ENCODE assay signal across 14 cellular contexts in the genomic region with DNA sequence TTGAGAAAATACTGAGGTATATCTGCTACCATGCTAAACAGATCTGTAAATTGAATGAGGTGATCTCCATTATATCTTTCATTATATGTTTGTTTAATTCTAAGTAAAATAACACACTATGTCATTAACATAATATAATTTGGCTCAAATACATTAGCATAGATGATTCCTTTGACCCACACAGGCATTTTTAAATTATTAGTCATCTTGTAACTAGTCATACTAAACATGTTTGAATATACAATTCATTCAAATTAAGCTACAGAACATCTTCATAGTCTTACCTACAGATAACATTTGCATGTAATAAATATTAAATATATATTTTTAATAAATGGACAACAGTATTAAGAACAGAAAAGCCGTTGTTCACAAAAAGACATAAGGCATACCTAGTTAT. TPM values are rescaled to one million over a fixed set of nuclear protein-coding genes. Genes with fewer than 3 reads are reported as not detected.
DNase-seq lines count a peak whose midpoint lies in the region; ATAC-seq, FAIRE-seq and TF ChIP-seq lines count a peak whose summit lies in the region.
"Had no signal": no experiment of that assay in that cellular context is flagged by ENCODE, and none has a peak within 500 bp of the region (broad histone marks: within the 10 kb centered on the region; RNA-seq: fewer than 3 reads in every experiment).

No MANE protein-coding gene starts in this region.

- H3K27ac Mint-ChIP-seq in Calu3 (ENCODE audit: unreplicated experiment) = peak overlapping the region; percentile 14
- no peak overlapping the region for H3K27ac Mint-ChIP-seq in natural killer cell treated with Interleukin-12 subunit alpha and Interleukin-12 subunit beta and Interleukin-15 and Interleukin-18, amount 100 ng/mL, for 72 hours

- no peaks in the 10 kb centered on the region for H3K36me3 ChIP-seq in bronchial epithelial cell (ENCODE audit: control insufficient read depth, insufficient read depth, low read length)
- H3K36me3 ChIP-seq: HAP-1 had no signal

- peaks cover 2% of the 10 kb centered on the region for H3K9me3 Mint-ChIP-seq in Calu3 (ENCODE audit: low read depth, unreplicated experiment)
- no peaks in the 10 kb centered on the region for H3K9me3 Mint-ChIP-seq in natural killer cell treated with Interleukin-12 subunit alpha and Interleukin-12 subunit beta and Interleukin-15 and Interleukin-18, amount 100 ng/mL, for 72 hours

- TF ChIP-seq CTCF in Calu3 (IDR thresholded peaks at IDR 0.05; ENCODE audit: unreplicated experiment) (no peak), bronchial epithelial cell (IDR thresholded peaks at IDR 0.05; ENCODE audit: insufficient read depth, low read length, severe bottlenecking) (no peak)

- no peaks in the 10 kb centered on the region for H3K27me3 Mint-ChIP-seq in Calu3 (ENCODE audit: unreplicated experiment)
- H3K27me3 Mint-ChIP-seq in natural killer cell treated with Interleukin-12 subunit alpha and Interleukin-12 subunit beta and Interleukin-15 and Interleukin-18, amount 100 ng/mL, for 72 hours = no peaks in the 10 kb centered on the region

- intact Hi-C loops in Calu3 (cut with micrococcal nuclease; ENCODE audit: unreplicated experiment) = no loop called here

- H3K4me3 Mint-ChIP-seq in Calu3 (ENCODE audit: low read depth, unreplicated experiment) = no peak overlapping the region
- H3K4me3 Mint-ChIP-seq in natural killer cell treated with Interleukin-12 subunit alpha and Interleukin-12 subunit beta and Interleukin-15 and Interleukin-18, amount 100 ng/mL, for 72 hours = no peak overlapping the region

- no peak for ATAC-seq in GM21786 (IDR thresholded peaks at IDR 0.05; ENCODE audit: unreplicated experiment)
- no peak for ATAC-seq in natural killer cell treated with Interleukin-12 subunit alpha and Interleukin-12 subunit beta and Interleukin-15 and Interleukin-18, amount 100 ng/mL, for 72 hours

- H3K27me3 ChIP-seq in bronchial epithelial cell (ENCODE audit: control insufficient read depth, insufficient read depth, low read length) = no peaks in the 10 kb centered on the region

- CTCF ChIA-PET in Calu3 (lab: Charles Lee) = no interaction called here

- no peaks in the 10 kb centered on the region for H3K36me3 Mint-ChIP-seq in Calu3 (ENCODE audit: insufficient read depth, unreplicated experiment)
- no peaks in the 10 kb centered on the region for H3K36me3 Mint-ChIP-seq in natural killer cell treated with Interleukin-12 subunit alpha and Interleukin-12 subunit beta and Interleukin-15 and Interleukin-18, amount 100 ng/mL, for 72 hours

- no peak overlapping the region for H3K4me3 ChIP-seq in bronchial epithelial cell (ENCODE audit: low read depth, low read length)
- H3K4me3 ChIP-seq: HAP-1 had no signal

- no TSS peak for BruUV-seq in Calu3 (replicated peaks; lab: Mats Ljungman, UMichigan)

- DNase-seq in Calu3 = no peak
- DNase-seq in M059J (ENCODE audit: low read depth) = peak; percentile 34
- DNase-seq in bronchial epithelial cell (ENCODE audit: low read depth) = peak; percentile 61
- no peak for DNase-seq in activated CD8-positive, alpha-beta memory T cell treated with anti-CD3 and anti-CD28 coated beads, Interleukin-2, amount 50 U/mL, for 48 hours
- no peak for DNase-seq in natural killer cell treated with Interleukin-12 subunit alpha and Interleukin-12 subunit beta and Interleukin-15 and Interleukin-18, amount 100 ng/mL, for 72 hours (ENCODE audit: low spot score)
- DNase-seq: NCI-H1436 treated with DMSO at 0.1 percent for 48 hours, NCI-H2081, NCI-H774, Right ventricle myocardium superior, SK-N-SH had no signal

- peaks cover 7% of the 10 kb centered on the region for H3K4me1 Mint-ChIP-seq in Calu3 (ENCODE audit: low read depth, unreplicated experiment)
- H3K4me1 Mint-ChIP-seq in natural killer cell treated with Interleukin-12 subunit alpha and Interleukin-12 subunit beta and Interleukin-15 and Interleukin-18, amount 100 ng/mL, for 72 hours (ENCODE audit: low read depth in 2 of 2) = no peaks in the 10 kb centered on the region

- FAIRE-seq in bronchial epithelial cell (lab: Jason Lieb, UNC) (no peak), islet of Langerhans (lab: Jason Lieb, UNC) (peak; percentile 47)
- FAIRE-seq: A204.1 had no signal

RNA-seq across cellular contexts. Expression of a gene that starts 52.7 kb away (rescaled TPM):
- total RNA-seq in Calu3 (2022) (64.2 and 78.7 TPM in 2 replicates), bronchial epithelial cell (30.3 and 31.4 TPM in 2 replicates)
- total RNA-seq in M059J (2014; rRNA removed; shearing (Covaris generic)) = 11.3 and 14.5 TPM in 2 replicates
- under 1 TPM in 1 of 2 donors, not detected in 1; 0.56 TPM for total RNA-seq in natural killer cell treated with Interleukin-12 subunit alpha and Interleukin-12 subunit beta and Interleukin-15 and Interleukin-18, amount 100 ng/mL, for 72 hours

Comparison
In these comparisons a context has a peak if more than half of its experiments do, and no peak if none do; other contexts are left out.
1. DNase-seq: peak in M059J (single experiment) and bronchial epithelial cell (single experiment); none in Calu3 (single experiment), activated CD8-positive, alpha-beta memory T cell treated with anti-CD3 and anti-CD28 coated beads, Interleukin-2, amount 50 U/mL, for 48 hours (single experiment) and natural killer cell treated with Interleukin-12 subunit alpha and Interleukin-12 subunit beta and Interleukin-15 and Interleukin-18, amount 100 ng/mL, for 72 hours (single experiment).